ENCODE assay signal across 27 cellular contexts in genomic region chr22:48498526-48499331, GRCh38.
"Had no signal": no experiment of that assay in that cellular context is flagged by ENCODE, and none has a peak within 500 bp of the region (broad histone marks: within the 10 kb centered on the region; RNA-seq: fewer than 3 reads in every experiment).

No MANE protein-coding gene starts in this region.

- H3K27me3 ChIP-seq: transverse colon had no signal

- H3K4me1 Mint-ChIP-seq: activated naive CD8-positive, alpha-beta T cell treated with anti-CD3 and anti-CD28 coated beads, Interleukin-2, amount 10 ng/mL, durations not matched to agents 7 days and 5 days; activated T-helper 17 cell treated with anti-CD3 and anti-CD28 coated beads, Interleukin-2, amount 50 U/mL, for 72 hours; immature natural killer cell; stimulated activated naive B cell treated with anti-CD40 and anti-IgM and Interleukin-4, amounts not matched to agents 10 μg/mL and 1 μg/mL and 100 μg/mL, for 72 hours had no signal

- H3K27me3 Mint-ChIP-seq: activated naive CD8-positive, alpha-beta T cell treated with anti-CD3 and anti-CD28 coated beads, Interleukin-2, amount 10 ng/mL, durations not matched to agents 7 days and 5 days had no signal

- H3K27ac Mint-ChIP-seq: activated naive CD8-positive, alpha-beta T cell treated with anti-CD3 and anti-CD28 coated beads, Interleukin-2, amount 10 ng/mL, durations not matched to agents 7 days and 5 days; activated T-cell treated with anti-CD3 and anti-CD28 coated beads, Interleukin-2, amount 50 U/mL, for 24 hours; activated T-helper 17 cell treated with anti-CD3 and anti-CD28 coated beads, Interleukin-2, amount 50 U/mL, for 72 hours; immature natural killer cell; natural killer cell treated with Interleukin-12 subunit alpha and Interleukin-12 subunit beta and Interleukin-15 and Interleukin-18, amount 100 ng/mL, for 72 hours; stimulated activated naive B cell treated with anti-CD40 and anti-IgM and Interleukin-4, amounts not matched to agents 10 μg/mL and 1 μg/mL and 100 μg/mL, for 72 hours had no signal

- H3K9me3 Mint-ChIP-seq: activated naive CD8-positive, alpha-beta T cell treated with anti-CD3 and anti-CD28 coated beads, Interleukin-2, amount 10 ng/mL, durations not matched to agents 7 days and 5 days; activated T-cell treated with anti-CD3 and anti-CD28 coated beads, Interleukin-2, amount 50 U/mL, for 24 hours; activated T-helper 17 cell treated with anti-CD3 and anti-CD28 coated beads, Interleukin-2, amount 50 U/mL, for 72 hours; immature natural killer cell; natural killer cell treated with Interleukin-12 subunit alpha and Interleukin-12 subunit beta and Interleukin-15 and Interleukin-18, amount 100 ng/mL, for 72 hours; stimulated activated naive B cell treated with anti-CD40 and anti-IgM and Interleukin-4, amounts not matched to agents 10 μg/mL and 1 μg/mL and 100 μg/mL, for 72 hours had no signal

- ATAC-seq: activated T-helper 17 cell treated with anti-CD3 and anti-CD28 coated beads, Interleukin-2, amount 50 U/mL, for 72 hours; gastroesophageal sphincter; heart left ventricle; natural killer cell treated with Interleukin-12 subunit alpha and Interleukin-12 subunit beta and Interleukin-15 and Interleukin-18, amount 100 ng/mL, for 72 hours; stimulated activated naive B cell treated with anti-CD40 and anti-IgM and Interleukin-4, amounts not matched to agents 10 μg/mL and 1 μg/mL and 100 μg/mL, for 72 hours had no signal

- H3K36me3 ChIP-seq: gastroesophageal sphincter, heart left ventricle, left ventricle myocardium inferior, sigmoid colon, transverse colon had no signal

- H3K4me3 Mint-ChIP-seq: activated naive CD8-positive, alpha-beta T cell treated with anti-CD3 and anti-CD28 coated beads, Interleukin-2, amount 10 ng/mL, durations not matched to agents 7 days and 5 days; activated T-cell treated with anti-CD3 and anti-CD28 coated beads, Interleukin-2, amount 50 U/mL, for 24 hours; activated T-helper 17 cell treated with anti-CD3 and anti-CD28 coated beads, Interleukin-2, amount 50 U/mL, for 72 hours; immature natural killer cell; natural killer cell treated with Interleukin-12 subunit alpha and Interleukin-12 subunit beta and Interleukin-15 and Interleukin-18, amount 100 ng/mL, for 72 hours; stimulated activated naive B cell treated with anti-CD40 and anti-IgM and Interleukin-4, amounts not matched to agents 10 μg/mL and 1 μg/mL and 100 μg/mL, for 72 hours had no signal

- H3K4me1 ChIP-seq: gastroesophageal sphincter, left ventricle myocardium inferior, parathyroid adenoma, sigmoid colon, transverse colon had no signal

- DNase-seq: activated CD4-positive, alpha-beta T cell treated with anti-CD3 and anti-CD28 coated beads, Interleukin-2, amount 50 U/mL, for 4 hours; activated CD8-positive, alpha-beta memory T cell treated with anti-CD3 and anti-CD28 coated beads for 24 hours; activated CD8-positive, alpha-beta memory T cell treated with anti-CD3 and anti-CD28 coated beads, Interleukin-2, amount 50 U/mL, for 4 hours; activated naive CD4-positive, alpha-beta T cell; activated naive CD8-positive, alpha-beta T cell treated with anti-CD3 and anti-CD28 coated beads, Interleukin-2, amount 10 ng/mL, durations not matched to agents 7 days and 5 days; activated T-cell treated with anti-CD3 and anti-CD28 coated beads, Interleukin-2, amount 50 U/mL, for 24 hours; amniotic stem cell; immature natural killer cell; kidney glomerular epithelial cell; left ventricle myocardium inferior; mammary epithelial cell; midbrain; sigmoid colon; stimulated activated CD4-positive, alpha-beta T cell treated with anti-CD3 and anti-CD28 coated beads, Interleukin-2, amount 100 ng/mL, for 48 hours; stimulated activated CD8-positive, alpha-beta memory T cell treated with anti-CD3 and anti-CD28 coated beads, Interleukin-4, amount 100 ng/mL, for 48 hours; stimulated activated naive B cell treated with anti-CD40 and anti-IgM and Interleukin-4, amounts not matched to agents 10 μg/mL and 1 μg/mL and 100 μg/mL, for 72 hours; T-helper 1 cell; T-helper 9 cell; transverse colon had no signal

- H3K27ac ChIP-seq: coronary artery, epithelial cell of prostate, gastroesophageal sphincter, heart left ventricle, left ventricle myocardium inferior, parathyroid adenoma, sigmoid colon, transverse colon had no signal

- H3K4me3 ChIP-seq: coronary artery, gastroesophageal sphincter, heart left ventricle, left ventricle myocardium inferior, sigmoid colon, smooth muscle cell, transverse colon had no signal

- H3K36me3 Mint-ChIP-seq: activated naive CD8-positive, alpha-beta T cell treated with anti-CD3 and anti-CD28 coated beads, Interleukin-2, amount 10 ng/mL, durations not matched to agents 7 days and 5 days; immature natural killer cell; natural killer cell treated with Interleukin-12 subunit alpha and Interleukin-12 subunit beta and Interleukin-15 and Interleukin-18, amount 100 ng/mL, for 72 hours; stimulated activated naive B cell treated with anti-CD40 and anti-IgM and Interleukin-4, amounts not matched to agents 10 μg/mL and 1 μg/mL and 100 μg/mL, for 72 hours had no signal

- H3K9me3 ChIP-seq: gastroesophageal sphincter, heart left ventricle, left ventricle myocardium inferior, sigmoid colon, transverse colon had no signal
